Comparison of ENCODE assay signal across 10 cellular contexts in the genomic region with DNA sequence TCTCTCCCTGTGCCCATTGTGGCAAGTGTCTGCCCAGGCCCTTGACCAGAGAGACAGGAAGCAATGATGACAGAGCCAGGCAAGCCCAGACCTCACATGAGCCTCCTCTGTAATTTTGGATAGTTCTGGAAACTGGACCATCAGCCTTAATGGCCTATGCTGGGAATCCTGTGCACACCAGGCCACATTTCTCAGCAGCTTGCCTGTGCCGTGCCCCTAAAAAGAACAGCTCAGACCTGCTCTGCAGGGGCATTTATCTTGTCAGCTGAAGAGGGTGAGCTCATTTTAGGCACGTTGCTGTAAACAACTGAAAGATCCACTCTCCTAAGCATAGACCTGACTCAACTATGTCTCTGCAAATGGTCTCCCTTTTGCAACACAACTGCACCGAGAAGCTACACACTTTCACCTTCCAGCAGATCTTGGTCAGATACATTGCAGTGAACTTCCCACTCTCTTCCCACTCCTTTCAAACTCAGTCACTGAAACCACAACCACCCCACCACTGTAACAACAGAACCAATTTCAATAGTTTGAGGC. TPM values are rescaled to one million over a fixed set of nuclear protein-coding genes. Genes with fewer than 3 reads are reported as not detected.
DNase-seq lines count a peak whose midpoint lies in the region; ATAC-seq and TF ChIP-seq lines count a peak whose summit lies in the region.
"Had no signal": no experiment of that assay in that cellular context is flagged by ENCODE, and none has a peak within 500 bp of the region (broad histone marks: within the 10 kb centered on the region; RNA-seq: fewer than 3 reads in every experiment).

No MANE protein-coding gene starts in this region.

- no peak overlapping the region for H3K4me3 ChIP-seq in smooth muscle cell
- H3K4me3 ChIP-seq: heart right ventricle, spleen had no signal

- H4K20me1 ChIP-seq in smooth muscle cell (ENCODE audit: low read depth) = no peaks in the 10 kb centered on the region

- intact Hi-C loops in cardiac septum (cut with DNase I) = no loop called here

- no peaks in the 10 kb centered on the region for H3K4me1 ChIP-seq in smooth muscle cell (ENCODE audit: low read depth)

- no peaks in the 10 kb centered on the region for H3K9me3 ChIP-seq in smooth muscle cell (replicated peaks; ENCODE audit: low read depth)
- H3K9me3 ChIP-seq: spleen had no signal

- no peak for DNase-seq in activated CD4-positive, CD25-positive, alpha-beta regulatory T cell treated with anti-CD3 and anti-CD28 coated beads, Interleukin-2, amount 50 U/mL, for 72 hours
- peak; percentile 21 for DNase-seq in HCEC 1CT
- DNase-seq in NCI-H510A treated with DMSO at 0.1 percent for 48 hours (lab: John Stamatoyannopoulos, UW) = peak; percentile 34
- DNase-seq in smooth muscle cell (lab: John Stamatoyannopoulos, UW; ENCODE audit: unreplicated experiment) = no peak
- DNase-seq in activated effector memory CD4-positive, alpha-beta T cell treated with Interleukin-2 at 50 U/mL for 16 hours = no peak
- DNase-seq in cardiac septum (ENCODE audit: low spot score) = no peak
- DNase-seq: heart right ventricle, spleen had no signal

- no peaks in the 10 kb centered on the region for H3K79me2 ChIP-seq in smooth muscle cell (ENCODE audit: low read depth)

- no peak overlapping the region for H3K4me2 ChIP-seq in smooth muscle cell

- no peak overlapping the region for H3K9ac ChIP-seq in smooth muscle cell (ENCODE audit: low read depth)

- no peaks in the 10 kb centered on the region for H3K36me3 ChIP-seq in smooth muscle cell (ENCODE audit: low read depth)
- H3K36me3 ChIP-seq: heart right ventricle, spleen had no signal

- peak overlapping the region; percentile 20 for H2AFZ ChIP-seq in smooth muscle cell (ENCODE audit: low read depth)

- peak; percentile 51 to 70 for ATAC-seq in activated CD4-positive, CD25-positive, alpha-beta regulatory T cell treated with anti-CD3 and anti-CD28 coated beads, Interleukin-2, amount 50 U/mL, for 24 hours
- ATAC-seq in HG02938 (IDR thresholded peaks at IDR 0.05; ENCODE audit: unreplicated experiment) = no peak

- WGBS in smooth muscle cell (ENCODE audit: low lambda C conversion rate) = 23% methylated on average over 3 of the region's 3 CpGs

- H3F3A ChIP-seq in smooth muscle cell (ENCODE audit: low read depth) = no peaks in the 10 kb centered on the region

- peak overlapping the region; percentile 60 for H3K27ac ChIP-seq in smooth muscle cell (ENCODE audit: low read depth)

- no peaks in the 10 kb centered on the region for H3K27me3 ChIP-seq in smooth muscle cell (ENCODE audit: low read depth)
- H3K27me3 ChIP-seq: heart right ventricle, spleen had no signal

- no peak for TF ChIP-seq CTCF in smooth muscle cell (IDR thresholded peaks at IDR 0.05; ENCODE audit: borderline replicate concordance, insufficient read depth, poor library complexity, severe bottlenecking)

RNA-seq across cellular contexts. Expression of a gene that starts 53.5 kb away (rescaled TPM):
- total RNA-seq in smooth muscle cell = 103 and 113 TPM in 2 replicates
- 26.3 and 29.5 TPM in 2 replicates for polyA plus RNA-seq in smooth muscle cell
- 51.3 TPM for total RNA-seq in cardiac septum

Comparison
In these comparisons a context has a peak if more than half of its experiments do, and no peak if none do; other contexts are left out.
1. DNase-seq: peak in HCEC 1CT (single experiment) and NCI-H510A treated with DMSO at 0.1 percent for 48 hours (single experiment); none in activated CD4-positive, CD25-positive, alpha-beta regulatory T cell treated with anti-CD3 and anti-CD28 coated beads, Interleukin-2, amount 50 U/mL, for 72 hours (single experiment), smooth muscle cell (single experiment), activated effector memory CD4-positive, alpha-beta T cell treated with Interleukin-2 at 50 U/mL for 16 hours (single experiment) and cardiac septum (single experiment).